16 cellular contexts compared by ENCODE assay signal in genomic region chr2:236680461-236680860, GRCh38.
"Had no signal": no experiment of that assay in that cellular context is flagged by ENCODE, and none has a peak within 500 bp of the region (broad histone marks: within the 10 kb centered on the region; RNA-seq: fewer than 3 reads in every experiment).

No MANE protein-coding gene starts in this region.

- H3K4me3 ChIP-seq: lower lobe of right lung, right lobe of liver, spleen, tibial artery, uterus had no signal

- H3K27ac ChIP-seq: lower lobe of right lung, right lobe of liver, spleen, tibial artery, uterus had no signal

- DNase-seq: activated CD4-positive, alpha-beta T cell treated with anti-CD3 and anti-CD28 coated beads, Interleukin-2, amount 10 ng/mL, durations not matched to agents 7 days and 5 days; activated CD8-positive, alpha-beta T cell treated with anti-CD3 and anti-CD28 coated beads, Interleukin-2, amount 10 ng/mL, durations not matched to agents 7 days and 5 days; activated naive CD4-positive, alpha-beta T cell treated with anti-CD3 and anti-CD28 coated beads, Interleukin-2, amount 10 ng/mL, durations not matched to agents 7 days and 5 days; activated T-cell treated with anti-CD3 and anti-CD28 coated beads, Interleukin-2, amount 50 U/mL, for 4 hours; dermis blood vessel endothelial cell; effector memory CD4-positive, alpha-beta T cell; hippocampal formation; left colon; lower lobe of right lung; midbrain; nephron progenitor cell; right lobe of liver; spleen; stimulated activated naive CD4-positive, alpha-beta T cell; uterus had no signal

- H3K4me1 ChIP-seq: lower lobe of right lung, right lobe of liver, spleen, uterus had no signal

- H3K36me3 ChIP-seq: lower lobe of right lung, right lobe of liver, spleen, tibial artery, uterus had no signal

- H3K27me3 ChIP-seq: right lobe of liver, tibial artery, uterus had no signal

- H3K9me3 ChIP-seq: lower lobe of right lung, right lobe of liver, spleen, tibial artery, uterus had no signal
